9 cellular contexts compared by ENCODE assay signal in the genomic region with DNA sequence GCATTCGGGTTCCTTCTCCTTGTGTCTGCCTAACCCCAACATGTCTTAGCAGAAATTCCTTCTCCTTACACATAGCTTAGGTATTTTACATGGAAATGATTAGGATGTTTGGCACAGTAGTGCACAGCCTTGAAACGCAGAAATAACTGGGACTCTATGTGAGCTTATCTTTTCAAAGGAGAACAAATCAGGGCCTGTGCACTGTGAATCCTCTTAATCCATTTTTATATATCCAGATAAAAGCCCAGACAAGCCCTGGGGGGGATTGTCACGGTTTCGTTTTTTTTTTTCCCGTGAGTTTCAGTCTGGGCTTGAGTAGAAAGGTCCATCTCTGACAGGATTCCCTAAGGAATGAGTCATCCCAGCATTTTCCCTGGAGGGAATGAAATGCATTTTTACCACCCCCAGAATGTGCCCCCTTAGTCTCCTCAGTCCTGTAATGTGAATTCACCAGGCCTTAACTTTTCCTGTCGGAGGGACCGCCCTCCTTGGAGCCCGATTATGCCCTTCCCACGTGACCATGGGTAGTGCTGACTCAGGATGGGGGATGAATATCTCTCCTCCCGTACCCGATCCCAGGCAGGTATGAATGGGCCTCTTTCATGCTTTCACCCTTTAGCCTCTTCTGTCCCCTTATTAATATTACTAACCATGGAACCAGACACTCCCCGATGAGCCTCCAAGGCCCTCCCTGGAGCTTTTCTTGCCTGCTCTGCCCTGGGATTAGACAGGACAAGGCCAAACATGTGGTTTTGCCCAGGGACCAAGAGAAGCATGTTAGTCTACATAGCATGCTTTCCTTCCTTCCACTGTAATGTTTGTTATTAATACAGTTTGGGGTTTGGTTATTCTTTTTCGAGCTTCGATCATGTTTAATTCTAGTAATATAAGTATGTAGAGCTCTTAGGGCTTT. TPM values are rescaled to one million over a fixed set of nuclear protein-coding genes. Genes with fewer than 3 reads are reported as not detected.
DNase-seq lines count a peak whose midpoint lies in the region; ATAC-seq and TF ChIP-seq lines count a peak whose summit lies in the region.
"Had no signal": no experiment of that assay in that cellular context is flagged by ENCODE, and none has a peak within 500 bp of the region (broad histone marks: within the 10 kb centered on the region; RNA-seq: fewer than 3 reads in every experiment).

No MANE protein-coding gene starts in this region.

- intact Hi-C loops in thyroid gland (cut with DNase I) = loop anchor here (10.0 kb wide), 1 partner anchor 108 kb away; no protein-coding TSS in a partner anchor

- DNase-seq in HT1080 (ENCODE audit: low read depth) (peak; percentile 99), cardiac fibroblast (ENCODE audit: low read depth in 2 of 2) (peak; percentile 88 to 91), left lobe of liver (ENCODE audit: low spot score) (no peak), thyroid gland (no peak), NCI-H1436 treated with DMSO at 0.1 percent for 48 hours (lab: John Stamatoyannopoulos, UW) (no peak), NCI-H446 (lab: John Stamatoyannopoulos, UW) (no peak)
- DNase-seq in stimulated activated CD4-positive, alpha-beta T cell treated with anti-CD3 and anti-CD28 coated beads, Interleukin-15, amount 100 ng/mL, for 24 hours = no peak
- DNase-seq: activated T-cell treated with anti-CD3 and anti-CD28 coated beads, Interleukin-2, amount 50 U/mL, for 24 hours had no signal

- TF ChIP-seq POLR2A in thyroid gland (IDR thresholded peaks at IDR 0.05) = no peak

- 83 to 86% methylated on average over 14 of the region's 14 CpGs for WGBS in thyroid gland, 2 donors

- H3K4me1 ChIP-seq in thyroid gland = peaks cover 14 to 58% of the 10 kb centered on the region in 2 donors

- no peaks in the 10 kb centered on the region for H3K9me3 ChIP-seq in thyroid gland

- peak overlapping the region in 2 of 3 donors; percentile 24 to 48 for H3K27ac ChIP-seq in thyroid gland

- TF ChIP-seq CTCF in cardiac fibroblast (IDR thresholded peaks at IDR 0.05; ENCODE audit: low read depth, low read length) (no peak), thyroid gland (IDR thresholded peaks at IDR 0.05) (no peak)

- H3K36me3 ChIP-seq in thyroid gland = peaks cover under 1 to 9% of the 10 kb centered on the region in 2 donors

- no peaks in the 10 kb centered on the region for H3K27me3 ChIP-seq in thyroid gland

- ATAC-seq in left lobe of liver (peak; percentile 38), GM18867 (IDR thresholded peaks at IDR 0.05; ENCODE audit: unreplicated experiment) (no peak)

- H3K4me3 ChIP-seq in cardiac fibroblast (replicated peaks in 1 of 2; ENCODE audit: low read depth in 2 of 2, low read length in 2 of 2) (peak overlapping the region; percentile 3 to 11), thyroid gland (replicated peaks in 1 of 3) (no peak overlapping the region)

RNA-seq across cellular contexts. Expression of gene NAA20, which starts 23.9 kb away (rescaled TPM):
- 120 and 122 TPM in 2 replicates for total RNA-seq in HT1080 (2014; rRNA removed; shearing (Covaris generic))
- polyA plus RNA-seq in HT1080 (2015; cell fraction: cytosol; rRNA removed) = 171 and 198 TPM in 2 replicates
- 114 and 127 TPM in 2 replicates for polyA plus RNA-seq in HT1080 (2015; cell fraction: nucleus; rRNA removed)
- 34.7 TPM for total RNA-seq in left lobe of liver
- 10 to 100 TPM; 53.3 to 65.7 (median 64.0) TPM for total RNA-seq in thyroid gland

RNA-seq across cellular contexts. Expression of gene CRNKL1, which starts 59.0 kb away (rescaled TPM):
- total RNA-seq in HT1080 (2014; rRNA removed; shearing (Covaris generic)) = 23.3 and 24.6 TPM in 2 replicates
- 18.5 and 24.7 TPM in 2 replicates for polyA plus RNA-seq in HT1080 (2015; cell fraction: cytosol; rRNA removed)
- polyA plus RNA-seq in HT1080 (2015; cell fraction: nucleus; rRNA removed) = 33.9 and 36.0 TPM in 2 replicates
- total RNA-seq in left lobe of liver = 8.7 TPM
- 10 to 100 TPM; 23.6 to 35.2 (median 27.2) TPM for total RNA-seq in thyroid gland

RNA-seq across cellular contexts. Expression of gene CFAP61, which starts 59.1 kb away (rescaled TPM):
- 0.35 TPM in 1 of 2 replicates, not detected in the other for total RNA-seq in HT1080 (2014; rRNA removed; shearing (Covaris generic))
- polyA plus RNA-seq in HT1080 (2015; cell fraction: cytosol; rRNA removed) = not detected in 2 replicates
- 0.11 TPM in 1 of 2 replicates, not detected in the other for polyA plus RNA-seq in HT1080 (2015; cell fraction: nucleus; rRNA removed)
- not detected for total RNA-seq in left lobe of liver
- 1 to 10 TPM in 2 of 4 donors, under 1 TPM in 2; 0.34 to 1.6 (median 1.1) TPM for total RNA-seq in thyroid gland

Comparison
In these comparisons a context has a peak if more than half of its experiments do, and no peak if none do; other contexts are left out.
1. DNase-seq: peak in HT1080 (single experiment) and cardiac fibroblast (2 of 2); none in left lobe of liver (single experiment), thyroid gland (0 of 2), NCI-H1436 treated with DMSO at 0.1 percent for 48 hours (single experiment), stimulated activated CD4-positive, alpha-beta T cell treated with anti-CD3 and anti-CD28 coated beads, Interleukin-15, amount 100 ng/mL, for 24 hours (single experiment) and NCI-H446 (0 of 2).
2. H3K4me3 ChIP-seq: peak in cardiac fibroblast (2 of 2); none in thyroid gland (0 of 3).